Comparison of ENCODE assay signal across 6 cellular contexts in the genomic region with DNA sequence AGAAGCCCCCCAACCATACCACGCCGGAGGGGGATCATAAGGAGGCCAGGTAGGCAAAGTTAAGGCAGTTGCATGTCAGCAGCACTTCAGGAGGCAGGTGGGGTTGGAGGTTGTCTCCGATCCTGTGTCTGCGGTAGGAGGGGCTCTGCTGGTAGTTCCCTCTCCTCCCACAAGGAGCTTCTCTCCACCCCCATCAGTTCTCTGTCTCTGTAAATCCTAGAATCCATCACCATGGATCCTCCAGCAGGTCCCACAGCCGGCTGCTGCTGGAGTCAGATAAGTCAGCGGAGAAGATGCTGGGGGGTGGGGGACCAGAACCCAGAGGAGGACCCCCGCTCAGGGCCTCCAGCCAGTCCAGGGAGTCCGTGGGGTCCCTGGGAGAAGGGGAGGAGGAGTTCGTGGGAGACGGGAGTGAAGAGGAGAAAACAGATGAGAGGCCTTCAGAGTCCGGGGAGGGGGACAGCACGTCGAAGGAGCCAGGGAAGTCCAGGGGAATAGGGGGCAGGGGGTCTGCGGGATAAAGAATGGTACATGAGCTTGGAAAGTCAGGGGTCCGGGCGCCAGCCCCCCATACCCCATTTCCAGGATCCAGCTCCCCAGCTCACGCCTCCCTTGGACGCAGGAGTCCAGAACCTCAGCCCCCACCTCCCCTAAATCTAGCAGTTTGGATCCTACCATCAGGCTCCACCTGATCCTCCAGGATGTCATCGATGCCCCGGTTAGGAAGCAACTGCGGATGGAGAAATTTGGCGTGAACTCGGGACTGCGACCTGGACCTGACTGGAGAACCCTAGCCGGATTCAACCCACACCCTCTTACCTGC. TPM values are rescaled to one million over a fixed set of nuclear protein-coding genes. Genes with fewer than 3 reads are reported as not detected.
DNase-seq lines count a peak whose midpoint lies in the region; ATAC-seq and TF ChIP-seq lines count a peak whose summit lies in the region.

No MANE protein-coding gene starts in this region.

- H3K4me1 ChIP-seq in thoracic aorta (ENCODE audit: control insufficient read depth in 1 of 2, low read depth in 2 of 2): peaks cover 8 to 42% of the 10 kb centered on the region in 2 donors

- no peaks in the 10 kb centered on the region for H3K27me3 ChIP-seq in thoracic aorta (replicated peaks; ENCODE audit: insufficient read depth)

- H3K4me3 ChIP-seq in foreskin fibroblast (ENCODE audit: low read depth in 1 of 2, low read length in 2 of 2) (peak overlapping the region; percentile 69 to 79), thoracic aorta (peak overlapping the region; percentile 74)

- TF ChIP-seq CTCF in foreskin fibroblast (IDR thresholded peaks at IDR 0.05; ENCODE audit: low read depth, low read length): peak; percentile 27
- peak; percentile 21 for TF ChIP-seq CTCF in thoracic aorta (IDR thresholded peaks at IDR 0.05)

- H3K9me3 ChIP-seq in thoracic aorta: no peaks in the 10 kb centered on the region

- DNase-seq in COLO829 (ENCODE audit: low spot score) (peak; percentile 71), NCI-H774 (lab: John Stamatoyannopoulos, UW) (peak; percentile 45), foreskin fibroblast (peak in 1 of 2 donors; percentile 52), thoracic aorta (ENCODE audit: low spot score) (no peak)

- no peaks in the 10 kb centered on the region for H3K36me3 ChIP-seq in thoracic aorta

- H3K27ac ChIP-seq in thoracic aorta: no peak overlapping the region

- ATAC-seq in thoracic aorta (ENCODE audit: insufficient number of reproducible peaks, low FRiP score, low read depth) (no peak), HG03039 (IDR thresholded peaks at IDR 0.05; ENCODE audit: unreplicated experiment) (no peak), HG03025 (IDR thresholded peaks at IDR 0.05; ENCODE audit: low FRiP score, unreplicated experiment) (no peak)

RNA-seq across cellular contexts. Expression of a gene that starts 6.3 kb away (rescaled TPM):
- not detected for total RNA-seq in thoracic aorta

RNA-seq across cellular contexts. Expression of a gene that starts 17.5 kb away (rescaled TPM):
- 1 to 10 TPM in 1 of 2 donors, not detected in 1; 2.3 TPM for total RNA-seq in thoracic aorta

RNA-seq across cellular contexts. Expression of a gene that starts 27.2 kb away (rescaled TPM):
- total RNA-seq in thoracic aorta: 10 to 100 TPM; 11.6 to 12.3 TPM

RNA-seq across cellular contexts. Expression of a gene that starts 33.5 kb away (rescaled TPM):
- total RNA-seq in thoracic aorta: not detected

RNA-seq across cellular contexts. Expression of a gene that starts 39.2 kb away (rescaled TPM):
- total RNA-seq in thoracic aorta: under 1 TPM; 0.27 to 0.99 TPM
